8 cellular contexts compared by ENCODE assay signal in the genomic region with DNA sequence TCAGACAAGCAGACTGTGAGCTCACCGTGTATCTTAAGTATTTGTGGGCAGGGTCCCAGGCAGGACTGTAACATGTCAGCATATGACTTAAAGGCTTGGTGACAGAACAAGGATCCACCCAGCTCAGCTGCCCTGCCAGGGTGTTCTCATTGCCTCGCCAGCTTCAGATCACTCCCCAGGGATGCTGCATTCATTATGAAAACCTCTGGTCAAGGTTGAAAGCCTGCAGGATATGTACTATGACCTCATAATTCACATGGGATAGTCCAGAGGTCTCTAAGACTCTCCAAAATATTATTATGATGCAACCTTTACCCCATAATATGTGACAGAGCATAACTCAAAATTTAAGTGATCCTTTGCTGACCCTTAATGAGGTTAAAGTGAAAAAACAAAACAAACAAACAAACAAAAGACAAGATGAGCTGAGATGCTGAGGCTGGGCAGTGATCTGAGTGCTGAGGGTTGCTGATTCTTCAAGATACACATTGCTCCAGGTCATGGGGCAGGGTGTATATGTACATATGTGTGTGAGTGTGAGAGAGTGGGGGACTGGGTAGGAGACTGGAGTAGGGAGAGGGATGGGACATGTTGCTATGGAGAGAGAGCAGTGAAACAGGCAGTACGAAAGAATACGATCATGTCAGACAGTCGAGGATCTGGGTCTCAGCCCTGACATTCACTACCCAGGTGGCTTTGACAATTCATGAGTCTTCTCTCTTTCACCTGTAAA.
DNase-seq lines count a peak whose midpoint lies in the region; ATAC-seq and TF ChIP-seq lines count a peak whose summit lies in the region.

No MANE protein-coding gene starts in this region.

- no peaks in the 10 kb centered on the region for H3K36me3 ChIP-seq in neuronal stem cell (replicated peaks in 1 of 2; ENCODE audit: control insufficient read depth in 2 of 2, insufficient read depth in 2 of 2, low read length in 2 of 2)

- H4K8ac ChIP-seq in neuronal stem cell (ENCODE audit: low read depth, low read length), result no peak overlapping the region

- H2AFZ ChIP-seq in neuronal stem cell (ENCODE audit: low read length), result no peak overlapping the region

- no peak overlapping the region for H2BK12ac ChIP-seq in neuronal stem cell (ENCODE audit: low read length)

- no peak for TF ChIP-seq CTCF in C4-2B (conservative IDR thresholded peaks at IDR 0.05)

- H2BK5ac ChIP-seq in neuronal stem cell (ENCODE audit: low read length), result no peak overlapping the region

- no peak overlapping the region for H3K14ac ChIP-seq in neuronal stem cell (ENCODE audit: low read length)

- WGBS in neuronal stem cell (ENCODE audit: extremely low coverage in 2 of 2, insufficient read length in 2 of 2, insufficient replicate concordance in 1 of 2), 2 donors, result no CpG with 5 or more reads among the region's 5 CpGs

- ATAC-seq in GM21528 (IDR thresholded peaks at IDR 0.05; ENCODE audit: low FRiP score, unreplicated experiment), result peak; percentile 28
- peak; percentile 85 for ATAC-seq in Right ventricle myocardium superior (ENCODE audit: poor library complexity)

- no peak overlapping the region for H2AK5ac ChIP-seq in neuronal stem cell (ENCODE audit: low read depth, low read length)

- H3K4me3 ChIP-seq in neuronal stem cell (ENCODE audit: low read length in 2 of 2), result peak overlapping the region in 1 of 2 donors; percentile 48

- H2BK15ac ChIP-seq in neuronal stem cell (ENCODE audit: low read length), result no peak overlapping the region

- no peak overlapping the region for H3K4ac ChIP-seq in neuronal stem cell (ENCODE audit: low read length)

- H4K91ac ChIP-seq in neuronal stem cell (ENCODE audit: low read depth, low read length, poor library complexity), result no peak overlapping the region

- H3K4me2 ChIP-seq in neuronal stem cell (ENCODE audit: insufficient read depth, low read length, poor library complexity, severe bottlenecking), result no peak overlapping the region

- no peaks in the 10 kb centered on the region for H3K4me1 ChIP-seq in neuronal stem cell (ENCODE audit: control insufficient read depth in 2 of 2, insufficient read depth in 1 of 2, low read depth in 1 of 2, low read length in 2 of 2)

- no peaks in the 10 kb centered on the region for H3K27me3 ChIP-seq in neuronal stem cell (ENCODE audit: control insufficient read depth in 3 of 3, insufficient read depth in 3 of 3, low read depth in 1 of 3, low read length in 3 of 3)

- H3K23ac ChIP-seq in neuronal stem cell (ENCODE audit: low read depth, low read length, poor library complexity), result no peak overlapping the region

- no peak overlapping the region for H3K18ac ChIP-seq in neuronal stem cell (ENCODE audit: low read length)

- no peak overlapping the region for H2BK120ac ChIP-seq in neuronal stem cell (ENCODE audit: low read depth, low read length)

- H3K9me3 ChIP-seq in neuronal stem cell (replicated peaks in 1 of 2; ENCODE audit: control insufficient read depth in 2 of 2, insufficient read depth in 1 of 2, low read depth in 1 of 2, low read length in 2 of 2), result no peaks in the 10 kb centered on the region

- H3K27ac ChIP-seq in C4-2B (peak overlapping the region; percentile 28; the same call in 1 of the 2 replicates), neuronal stem cell (replicated peaks; ENCODE audit: low read length) (no peak overlapping the region)

- no peaks in the 10 kb centered on the region for H3K79me1 ChIP-seq in neuronal stem cell (ENCODE audit: low read depth, low read length)

- intact Hi-C loops in Right ventricle myocardium superior (cut with DNase I), result no loop called here

- DNase-seq in NCI-H69 (lab: John Stamatoyannopoulos, UW) (peak; percentile 72), Right ventricle myocardium superior (peak; percentile 67), cerebellar nuclear complex (lab: John Stamatoyannopoulos, UW) (no peak), NCI-H1436 (lab: John Stamatoyannopoulos, UW) (no peak), dermis blood vessel endothelial cell (no peak), neuronal stem cell (ENCODE audit: low spot score) (no peak)

- no peak overlapping the region for H3K9ac ChIP-seq in neuronal stem cell (ENCODE audit: low read depth, low read length, poor library complexity)

Comparison
In these comparisons a context has a peak if more than half of its experiments do, and no peak if none do; other contexts are left out.
1. DNase-seq: peak in NCI-H69 (single experiment) and Right ventricle myocardium superior (single experiment); none in cerebellar nuclear complex (0 of 2), NCI-H1436 (single experiment), dermis blood vessel endothelial cell (single experiment) and neuronal stem cell (single experiment).